ENCODE assay signal across 1 cellular context in the genomic region with DNA sequence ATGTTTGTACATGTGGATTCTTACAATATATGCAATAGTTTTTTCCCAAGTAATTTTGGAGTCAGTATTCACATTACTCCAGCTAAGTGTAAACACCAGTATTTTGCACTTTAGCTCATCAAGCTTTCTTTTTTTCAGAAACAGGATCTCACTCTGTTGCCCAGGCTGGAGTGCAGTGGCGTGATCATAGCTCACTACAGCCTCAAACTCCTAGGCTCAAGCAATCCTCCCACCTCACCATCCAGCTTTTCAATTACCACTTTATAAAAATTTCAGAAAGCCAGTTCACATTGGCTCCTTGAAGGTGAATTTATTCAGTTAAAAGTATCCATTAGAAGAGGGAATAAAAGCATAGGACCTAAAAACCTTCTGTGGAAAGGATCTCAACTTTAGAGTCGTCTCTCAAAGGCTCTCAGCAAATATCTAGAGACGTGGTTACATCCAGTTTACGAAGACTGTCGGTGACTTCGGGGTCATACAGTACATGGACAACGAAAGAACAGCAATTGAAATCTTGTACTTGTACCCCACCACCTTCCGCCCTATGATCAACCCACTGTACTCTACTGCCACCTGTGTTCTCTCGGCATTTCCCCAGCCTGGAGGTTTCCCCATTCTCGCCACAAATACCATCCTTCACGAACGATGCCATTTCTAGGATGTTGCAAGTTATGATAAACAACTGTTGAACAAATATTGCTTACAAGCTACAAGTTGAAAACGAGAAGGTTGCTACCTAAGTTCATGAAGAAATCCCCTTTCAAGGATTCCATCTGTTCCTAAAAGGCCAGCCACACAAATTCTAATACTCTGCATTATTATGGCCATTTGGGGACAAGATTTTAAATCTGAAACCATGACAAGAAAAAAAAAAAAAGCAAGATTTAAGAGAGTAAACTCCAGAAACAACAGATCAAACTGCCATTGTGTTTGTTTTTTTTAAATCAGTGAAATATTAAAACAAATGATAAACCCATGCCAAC.
TF ChIP-seq lines count a peak whose summit lies in the region.

No MANE protein-coding gene starts in this region.

TF ChIP-seq in HepG2, 621 proteins besides CTCF, POLR2A, EP300 and RAD21 (continued from another document and continues in another):
- no peak for TF ChIP-seq DMTF1 (CRISPR knock-in tag; IDR thresholded peaks at IDR 0.05)
- TF ChIP-seq ZNF644 (CRISPR knock-in tag; IDR thresholded peaks at IDR 0.05; ENCODE audit: low read depth), result 0 out of 2 replicates have a peak, but pooled peaks have one; percentile 21
- TF ChIP-seq KDM5A (IDR thresholded peaks at IDR 0.05; ENCODE audit: borderline replicate concordance, low read length), result 0 out of 2 replicates have a peak, but pooled peaks have one; percentile 43
- TF ChIP-seq GPN1 (CRISPR knock-in tag; IDR thresholded peaks at IDR 0.05; ENCODE audit: borderline replicate concordance), result no peak
- no peak for TF ChIP-seq NR1H2 (CRISPR knock-in tag; IDR thresholded peaks at IDR 0.05; ENCODE audit: borderline replicate concordance, low read depth)
- TF ChIP-seq CEBPB (IDR thresholded peaks at IDR 0.05; ENCODE audit: borderline replicate concordance, low read depth, low read length), result peak; percentile 36; the same call in 1 of the 2 replicates
- no peak for TF ChIP-seq NR2F2 (IDR thresholded peaks at IDR 0.05; ENCODE audit: borderline replicate concordance, low read depth)
- TF ChIP-seq ZNF441 (CRISPR knock-in tag; IDR thresholded peaks at IDR 0.05; ENCODE audit: borderline replicate concordance), result no peak
- TF ChIP-seq SMC3 (IDR thresholded peaks at IDR 0.05; ENCODE audit: low read length), result peak; percentile 81
- TF ChIP-seq, protein P1, sequence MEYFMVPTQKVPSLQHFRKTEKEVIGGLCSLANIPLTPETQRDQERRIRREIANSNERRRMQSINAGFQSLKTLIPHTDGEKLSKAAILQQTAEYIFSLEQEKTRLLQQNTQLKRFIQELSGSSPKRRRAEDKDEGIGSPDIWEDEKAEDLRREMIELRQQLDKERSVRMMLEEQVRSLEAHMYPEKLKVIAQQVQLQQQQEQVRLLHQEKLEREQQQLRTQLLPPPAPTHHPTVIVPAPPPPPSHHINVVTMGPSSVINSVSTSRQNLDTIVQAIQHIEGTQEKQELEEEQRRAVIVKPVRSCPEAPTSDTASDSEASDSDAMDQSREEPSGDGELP (IDR thresholded peaks at IDR 0.05; ENCODE audit: borderline replicate concordance, low read depth), result no peak
- TF ChIP-seq UBTF (CRISPR knock-in tag; IDR thresholded peaks at IDR 0.05), result no peak
- no peak for TF ChIP-seq ZSCAN30 (CRISPR knock-in tag; IDR thresholded peaks at IDR 0.05)
- TF ChIP-seq ELF1 (CRISPR knock-in tag; IDR thresholded peaks at IDR 0.05), result no peak
- no peak; the same call in 1 of the 2 replicates for TF ChIP-seq KLF12 (CRISPR knock-in tag; IDR thresholded peaks at IDR 0.05; ENCODE audit: borderline replicate concordance)
- no peak for TF ChIP-seq ZNF501 (CRISPR knock-in tag; IDR thresholded peaks at IDR 0.05)
- no peak for TF ChIP-seq ZKSCAN8 (CRISPR knock-in tag; IDR thresholded peaks at IDR 0.05; ENCODE audit: borderline replicate concordance)
- no peak for TF ChIP-seq ZNF674 (CRISPR knock-in tag; IDR thresholded peaks at IDR 0.05; ENCODE audit: low read depth)
- TF ChIP-seq SALL1 (CRISPR knock-in tag; IDR thresholded peaks at IDR 0.05), result peak; percentile 34; the same call in 1 of the 2 replicates
- 0 out of 2 replicates have a peak, but pooled peaks have one; percentile 27 for TF ChIP-seq ZNF609 (CRISPR knock-in tag; IDR thresholded peaks at IDR 0.05; ENCODE audit: borderline replicate concordance)
- TF ChIP-seq ZHX1 (CRISPR knock-in tag; IDR thresholded peaks at IDR 0.05; ENCODE audit: low read depth), result no peak
- TF ChIP-seq GATAD2A (CRISPR knock-in tag; IDR thresholded peaks at IDR 0.05), result peak; percentile 42
- no peak for TF ChIP-seq ZNF235 (CRISPR knock-in tag; IDR thresholded peaks at IDR 0.05; ENCODE audit: borderline replicate concordance)
- TF ChIP-seq ZNF605 (CRISPR knock-in tag; IDR thresholded peaks at IDR 0.05), result no peak
- TF ChIP-seq MTA1 (CRISPR knock-in tag; IDR thresholded peaks at IDR 0.05; ENCODE audit: borderline replicate concordance), result no peak
- TF ChIP-seq SNAPC2 (CRISPR knock-in tag; IDR thresholded peaks at IDR 0.05), result no peak
- no peak for TF ChIP-seq PRDM4 (CRISPR knock-in tag; IDR thresholded peaks at IDR 0.05; ENCODE audit: borderline replicate concordance)
- TF ChIP-seq ZNF883 (CRISPR knock-in tag; IDR thresholded peaks at IDR 0.05; ENCODE audit: not compliant biosample characterization), result no peak
- no peak for TF ChIP-seq ZNF672 (CRISPR knock-in tag; IDR thresholded peaks at IDR 0.05)
- no peak for TF ChIP-seq ZNF350 (CRISPR knock-in tag; IDR thresholded peaks at IDR 0.05; ENCODE audit: borderline replicate concordance, low read depth)
- no peak for TF ChIP-seq SRF (IDR thresholded peaks at IDR 0.05; ENCODE audit: low read depth, low read length)
- TF ChIP-seq RELA (CRISPR knock-in tag; IDR thresholded peaks at IDR 0.05), result no peak
- TF ChIP-seq HNF4A (CRISPR knock-in tag; IDR thresholded peaks at IDR 0.05), result peak; percentile 21; the same call in 1 of the 2 replicates
- 0 out of 2 replicates have a peak, but pooled peaks have one; percentile 28 for TF ChIP-seq CEBPG (CRISPR knock-in tag; IDR thresholded peaks at IDR 0.05)
- no peak for TF ChIP-seq ZNF572 (CRISPR knock-in tag; IDR thresholded peaks at IDR 0.05)
- peak; percentile 19; the same call in 1 of the 2 replicates for TF ChIP-seq KLF6 (CRISPR knock-in tag; IDR thresholded peaks at IDR 0.05)
- no peak for TF ChIP-seq ETV6 (CRISPR knock-in tag; conservative IDR thresholded peaks at IDR 0.05)
- TF ChIP-seq, protein P2, sequence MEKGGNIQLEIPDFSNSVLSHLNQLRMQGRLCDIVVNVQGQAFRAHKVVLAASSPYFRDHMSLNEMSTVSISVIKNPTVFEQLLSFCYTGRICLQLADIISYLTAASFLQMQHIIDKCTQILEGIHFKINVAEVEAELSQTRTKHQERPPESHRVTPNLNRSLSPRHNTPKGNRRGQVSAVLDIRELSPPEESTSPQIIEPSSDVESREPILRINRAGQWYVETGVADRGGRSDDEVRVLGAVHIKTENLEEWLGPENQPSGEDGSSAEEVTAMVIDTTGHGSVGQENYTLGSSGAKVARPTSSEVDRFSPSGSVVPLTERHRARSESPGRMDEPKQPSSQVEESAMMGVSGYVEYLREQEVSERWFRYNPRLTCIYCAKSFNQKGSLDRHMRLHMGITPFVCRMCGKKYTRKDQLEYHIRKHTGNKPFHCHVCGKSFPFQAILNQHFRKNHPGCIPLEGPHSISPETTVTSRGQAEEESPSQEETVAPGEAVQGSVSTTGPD (CRISPR knock-in tag; IDR thresholded peaks at IDR 0.05), result no peak
- no peak for TF ChIP-seq ZNF724P (CRISPR knock-in tag; IDR thresholded peaks at IDR 0.05; ENCODE audit: borderline replicate concordance)
